In the genomic region with DNA sequence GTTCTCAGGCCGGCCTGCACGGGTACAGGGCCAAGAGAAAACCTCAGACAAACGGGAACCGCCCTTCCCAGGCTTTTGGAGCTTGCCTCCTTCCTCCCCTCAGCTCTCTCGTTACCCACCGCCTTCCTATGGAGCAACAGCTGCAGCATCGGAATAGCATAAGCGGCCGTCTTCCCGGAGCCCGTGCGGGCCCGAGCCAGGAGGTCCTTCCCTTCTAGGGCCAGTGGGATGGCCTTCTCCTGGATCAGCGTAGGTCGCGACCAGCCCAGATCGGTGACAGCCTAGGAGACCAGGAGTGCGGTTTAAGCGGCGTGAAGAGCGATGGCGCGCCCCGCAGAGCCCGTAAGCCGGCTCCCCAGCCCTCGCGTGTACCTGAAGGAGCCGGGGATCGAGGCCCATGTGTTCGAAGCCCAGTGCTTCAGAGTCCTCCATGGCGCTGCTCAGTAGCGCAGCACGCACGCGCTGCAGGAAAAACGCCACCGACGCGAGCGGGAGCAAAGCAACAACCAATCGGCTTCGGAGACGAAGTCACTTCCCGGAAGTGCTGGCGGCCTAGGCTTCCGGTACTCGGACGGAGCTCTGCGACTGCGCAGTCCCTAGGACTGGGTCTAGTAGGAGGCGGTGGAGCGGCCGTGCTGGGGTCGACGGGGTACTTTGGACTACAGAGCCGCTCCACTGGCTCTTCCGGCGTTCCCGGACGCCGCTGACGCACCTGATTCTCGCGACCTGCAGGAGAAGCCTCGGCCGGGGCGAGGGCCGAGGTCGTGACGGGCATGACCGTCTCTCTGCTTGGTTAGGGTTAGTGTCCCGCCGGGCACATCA, we compare ENCODE assay signal across 1 cellular context.
TF ChIP-seq lines count a peak whose summit lies in the region.

A gene with protein sequence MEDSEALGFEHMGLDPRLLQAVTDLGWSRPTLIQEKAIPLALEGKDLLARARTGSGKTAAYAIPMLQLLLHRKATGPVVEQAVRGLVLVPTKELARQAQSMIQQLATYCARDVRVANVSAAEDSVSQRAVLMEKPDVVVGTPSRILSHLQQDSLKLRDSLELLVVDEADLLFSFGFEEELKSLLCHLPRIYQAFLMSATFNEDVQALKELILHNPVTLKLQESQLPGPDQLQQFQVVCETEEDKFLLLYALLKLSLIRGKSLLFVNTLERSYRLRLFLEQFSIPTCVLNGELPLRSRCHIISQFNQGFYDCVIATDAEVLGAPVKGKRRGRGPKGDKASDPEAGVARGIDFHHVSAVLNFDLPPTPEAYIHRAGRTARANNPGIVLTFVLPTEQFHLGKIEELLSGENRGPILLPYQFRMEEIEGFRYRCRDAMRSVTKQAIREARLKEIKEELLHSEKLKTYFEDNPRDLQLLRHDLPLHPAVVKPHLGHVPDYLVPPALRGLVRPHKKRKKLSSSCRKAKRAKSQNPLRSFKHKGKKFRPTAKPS (minus strand): TSS at position 445 of the 822 bp plus-strand sequence. CDS start 13 bp downstream, at position 432.

TF ChIP-seq in GM12878, 131 proteins besides CTCF, POLR2A, EP300 and RAD21 (continued from another document):
- TF ChIP-seq, protein P1, sequence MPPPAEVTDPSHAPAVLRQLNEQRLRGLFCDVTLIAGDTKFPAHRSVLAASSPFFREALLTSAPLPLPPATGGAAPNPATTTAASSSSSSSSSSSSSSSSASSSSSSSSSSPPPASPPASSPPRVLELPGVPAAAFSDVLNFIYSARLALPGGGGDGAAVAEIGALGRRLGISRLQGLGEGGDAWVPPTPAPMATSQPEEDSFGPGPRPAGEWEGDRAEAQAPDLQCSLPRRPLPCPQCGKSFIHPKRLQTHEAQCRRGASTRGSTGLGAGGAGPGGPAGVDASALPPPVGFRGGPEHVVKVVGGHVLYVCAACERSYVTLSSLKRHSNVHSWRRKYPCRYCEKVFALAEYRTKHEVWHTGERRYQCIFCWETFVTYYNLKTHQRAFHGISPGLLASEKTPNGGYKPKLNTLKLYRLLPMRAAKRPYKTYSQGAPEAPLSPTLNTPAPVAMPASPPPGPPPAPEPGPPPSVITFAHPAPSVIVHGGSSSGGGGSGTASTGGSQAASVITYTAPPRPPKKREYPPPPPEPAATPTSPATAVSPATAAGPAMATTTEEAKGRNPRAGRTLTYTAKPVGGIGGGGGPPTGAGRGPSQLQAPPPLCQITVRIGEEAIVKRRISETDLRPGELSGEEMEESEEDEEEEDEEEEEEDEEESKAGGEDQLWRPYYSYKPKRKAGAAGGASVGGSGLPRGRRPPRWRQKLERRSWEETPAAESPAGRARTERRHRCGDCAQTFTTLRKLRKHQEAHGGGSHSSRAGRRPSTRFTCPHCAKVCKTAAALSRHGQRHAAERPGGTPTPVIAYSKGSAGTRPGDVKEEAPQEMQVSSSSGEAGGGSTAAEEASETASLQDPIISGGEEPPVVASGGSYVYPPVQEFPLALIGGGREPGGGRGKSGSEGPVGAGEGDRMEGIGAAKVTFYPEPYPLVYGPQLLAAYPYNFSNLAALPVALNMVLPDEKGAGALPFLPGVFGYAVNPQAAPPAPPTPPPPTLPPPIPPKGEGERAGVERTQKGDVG (CRISPR knock-in tag; IDR thresholded peaks at IDR 0.05): no peak
- TF ChIP-seq HDAC6 (IDR thresholded peaks at IDR 0.05; ENCODE audit: unreplicated experiment) (peak; percentile 61), SREBF2 (IDR thresholded peaks at IDR 0.05; ENCODE audit: low read length) (no peak), WRNIP1 (IDR thresholded peaks at IDR 0.05; ENCODE audit: borderline replicate concordance, low read depth, low read length) (no peak), ZSCAN29 (IDR thresholded peaks at IDR 0.05) (no peak), ZNF384 (IDR thresholded peaks at IDR 0.05; ENCODE audit: borderline replicate concordance, low read depth, low read length) (no peak), GABPA (IDR thresholded peaks at IDR 0.05; ENCODE audit: low read depth) (peak; percentile 90), IRF4 (IDR thresholded peaks at IDR 0.05; ENCODE audit: low read depth, low read length) (no peak), BRCA1 (IDR thresholded peaks at IDR 0.05; ENCODE audit: low read depth, low read length) (peak; percentile 55; the same call in 1 of the 2 replicates), EED (IDR thresholded peaks at IDR 0.05; ENCODE audit: low read depth) (no peak), ZNF622 (IDR thresholded peaks at IDR 0.05) (no peak), POLR2AphosphoS5 (IDR thresholded peaks at IDR 0.05; ENCODE audit: low read length) (peak; percentile 96)
- TF ChIP-seq, protein P2, sequence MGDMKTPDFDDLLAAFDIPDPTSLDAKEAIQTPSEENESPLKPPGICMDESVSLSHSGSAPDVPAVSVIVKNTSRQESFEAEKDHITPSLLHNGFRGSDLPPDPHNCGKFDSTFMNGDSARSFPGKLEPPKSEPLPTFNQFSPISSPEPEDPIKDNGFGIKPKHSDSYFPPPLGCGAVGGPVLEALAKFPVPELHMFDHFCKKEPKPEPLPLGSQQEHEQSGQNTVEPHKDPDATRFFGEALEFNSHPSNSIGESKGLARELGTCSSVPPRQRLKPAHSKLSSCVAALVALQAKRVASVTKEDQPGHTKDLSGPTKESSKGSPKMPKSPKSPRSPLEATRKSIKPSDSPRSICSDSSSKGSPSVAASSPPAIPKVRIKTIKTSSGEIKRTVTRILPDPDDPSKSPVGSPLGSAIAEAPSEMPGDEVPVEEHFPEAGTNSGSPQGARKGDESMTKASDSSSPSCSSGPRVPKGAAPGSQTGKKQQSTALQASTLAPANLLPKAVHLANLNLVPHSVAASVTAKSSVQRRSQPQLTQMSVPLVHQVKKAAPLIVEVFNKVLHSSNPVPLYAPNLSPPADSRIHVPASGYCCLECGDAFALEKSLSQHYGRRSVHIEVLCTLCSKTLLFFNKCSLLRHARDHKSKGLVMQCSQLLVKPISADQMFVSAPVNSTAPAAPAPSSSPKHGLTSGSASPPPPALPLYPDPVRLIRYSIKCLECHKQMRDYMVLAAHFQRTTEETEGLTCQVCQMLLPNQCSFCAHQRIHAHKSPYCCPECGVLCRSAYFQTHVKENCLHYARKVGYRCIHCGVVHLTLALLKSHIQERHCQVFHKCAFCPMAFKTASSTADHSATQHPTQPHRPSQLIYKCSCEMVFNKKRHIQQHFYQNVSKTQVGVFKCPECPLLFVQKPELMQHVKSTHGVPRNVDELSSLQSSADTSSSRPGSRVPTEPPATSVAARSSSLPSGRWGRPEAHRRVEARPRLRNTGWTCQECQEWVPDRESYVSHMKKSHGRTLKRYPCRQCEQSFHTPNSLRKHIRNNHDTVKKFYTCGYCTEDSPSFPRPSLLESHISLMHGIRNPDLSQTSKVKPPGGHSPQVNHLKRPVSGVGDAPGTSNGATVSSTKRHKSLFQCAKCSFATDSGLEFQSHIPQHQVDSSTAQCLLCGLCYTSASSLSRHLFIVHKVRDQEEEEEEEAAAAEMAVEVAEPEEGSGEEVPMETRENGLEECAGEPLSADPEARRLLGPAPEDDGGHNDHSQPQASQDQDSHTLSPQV (IDR thresholded peaks at IDR 0.05): no peak
- TF ChIP-seq, protein P3, sequence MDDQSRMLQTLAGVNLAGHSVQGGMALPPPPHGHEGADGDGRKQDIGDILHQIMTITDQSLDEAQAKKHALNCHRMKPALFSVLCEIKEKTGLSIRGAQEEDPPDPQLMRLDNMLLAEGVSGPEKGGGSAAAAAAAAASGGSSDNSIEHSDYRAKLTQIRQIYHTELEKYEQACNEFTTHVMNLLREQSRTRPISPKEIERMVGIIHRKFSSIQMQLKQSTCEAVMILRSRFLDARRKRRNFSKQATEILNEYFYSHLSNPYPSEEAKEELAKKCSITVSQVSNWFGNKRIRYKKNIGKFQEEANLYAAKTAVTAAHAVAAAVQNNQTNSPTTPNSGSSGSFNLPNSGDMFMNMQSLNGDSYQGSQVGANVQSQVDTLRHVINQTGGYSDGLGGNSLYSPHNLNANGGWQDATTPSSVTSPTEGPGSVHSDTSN (IDR thresholded peaks at IDR 0.05; ENCODE audit: insufficient replicate concordance, low read depth, low read length): no peak
- TF ChIP-seq, protein P4, sequence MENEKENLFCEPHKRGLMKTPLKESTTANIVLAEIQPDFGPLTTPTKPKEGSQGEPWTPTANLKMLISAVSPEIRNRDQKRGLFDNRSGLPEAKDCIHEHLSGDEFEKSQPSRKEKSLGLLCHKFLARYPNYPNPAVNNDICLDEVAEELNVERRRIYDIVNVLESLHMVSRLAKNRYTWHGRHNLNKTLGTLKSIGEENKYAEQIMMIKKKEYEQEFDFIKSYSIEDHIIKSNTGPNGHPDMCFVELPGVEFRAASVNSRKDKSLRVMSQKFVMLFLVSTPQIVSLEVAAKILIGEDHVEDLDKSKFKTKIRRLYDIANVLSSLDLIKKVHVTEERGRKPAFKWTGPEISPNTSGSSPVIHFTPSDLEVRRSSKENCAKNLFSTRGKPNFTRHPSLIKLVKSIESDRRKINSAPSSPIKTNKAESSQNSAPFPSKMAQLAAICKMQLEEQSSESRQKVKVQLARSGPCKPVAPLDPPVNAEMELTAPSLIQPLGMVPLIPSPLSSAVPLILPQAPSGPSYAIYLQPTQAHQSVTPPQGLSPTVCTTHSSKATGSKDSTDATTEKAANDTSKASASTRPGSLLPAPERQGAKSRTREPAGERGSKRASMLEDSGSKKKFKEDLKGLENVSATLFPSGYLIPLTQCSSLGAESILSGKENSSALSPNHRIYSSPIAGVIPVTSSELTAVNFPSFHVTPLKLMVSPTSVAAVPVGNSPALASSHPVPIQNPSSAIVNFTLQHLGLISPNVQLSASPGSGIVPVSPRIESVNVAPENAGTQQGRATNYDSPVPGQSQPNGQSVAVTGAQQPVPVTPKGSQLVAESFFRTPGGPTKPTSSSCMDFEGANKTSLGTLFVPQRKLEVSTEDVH (IDR thresholded peaks at IDR 0.05; ENCODE audit: low read depth, partially characterized antibody): no peak
- TF ChIP-seq, protein P5, sequence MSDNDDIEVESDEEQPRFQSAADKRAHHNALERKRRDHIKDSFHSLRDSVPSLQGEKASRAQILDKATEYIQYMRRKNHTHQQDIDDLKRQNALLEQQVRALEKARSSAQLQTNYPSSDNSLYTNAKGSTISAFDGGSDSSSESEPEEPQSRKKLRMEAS (IDR thresholded peaks at IDR 0.05; ENCODE audit: low read depth, low read length): peak; percentile 96
- TF ChIP-seq, protein P6, sequence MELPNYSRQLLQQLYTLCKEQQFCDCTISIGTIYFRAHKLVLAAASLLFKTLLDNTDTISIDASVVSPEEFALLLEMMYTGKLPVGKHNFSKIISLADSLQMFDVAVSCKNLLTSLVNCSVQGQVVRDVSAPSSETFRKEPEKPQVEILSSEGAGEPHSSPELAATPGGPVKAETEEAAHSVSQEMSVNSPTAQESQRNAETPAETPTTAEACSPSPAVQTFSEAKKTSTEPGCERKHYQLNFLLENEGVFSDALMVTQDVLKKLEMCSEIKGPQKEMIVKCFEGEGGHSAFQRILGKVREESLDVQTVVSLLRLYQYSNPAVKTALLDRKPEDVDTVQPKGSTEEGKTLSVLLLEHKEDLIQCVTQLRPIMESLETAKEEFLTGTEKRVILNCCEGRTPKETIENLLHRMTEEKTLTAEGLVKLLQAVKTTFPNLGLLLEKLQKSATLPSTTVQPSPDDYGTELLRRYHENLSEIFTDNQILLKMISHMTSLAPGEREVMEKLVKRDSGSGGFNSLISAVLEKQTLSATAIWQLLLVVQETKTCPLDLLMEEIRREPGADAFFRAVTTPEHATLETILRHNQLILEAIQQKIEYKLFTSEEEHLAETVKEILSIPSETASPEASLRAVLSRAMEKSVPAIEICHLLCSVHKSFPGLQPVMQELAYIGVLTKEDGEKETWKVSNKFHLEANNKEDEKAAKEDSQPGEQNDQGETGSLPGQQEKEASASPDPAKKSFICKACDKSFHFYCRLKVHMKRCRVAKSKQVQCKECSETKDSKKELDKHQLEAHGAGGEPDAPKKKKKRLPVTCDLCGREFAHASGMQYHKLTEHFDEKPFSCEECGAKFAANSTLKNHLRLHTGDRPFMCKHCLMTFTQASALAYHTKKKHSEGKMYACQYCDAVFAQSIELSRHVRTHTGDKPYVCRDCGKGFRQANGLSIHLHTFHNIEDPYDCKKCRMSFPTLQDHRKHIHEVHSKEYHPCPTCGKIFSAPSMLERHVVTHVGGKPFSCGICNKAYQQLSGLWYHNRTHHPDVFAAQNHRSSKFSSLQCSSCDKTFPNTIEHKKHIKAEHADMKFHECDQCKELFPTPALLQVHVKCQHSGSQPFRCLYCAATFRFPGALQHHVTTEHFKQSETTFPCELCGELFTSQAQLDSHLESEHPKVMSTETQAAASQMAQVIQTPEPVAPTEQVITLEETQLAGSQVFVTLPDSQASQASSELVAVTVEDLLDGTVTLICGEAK (IDR thresholded peaks at IDR 0.05; ENCODE audit: borderline replicate concordance): peak; percentile 92
